In the genomic region with DNA sequence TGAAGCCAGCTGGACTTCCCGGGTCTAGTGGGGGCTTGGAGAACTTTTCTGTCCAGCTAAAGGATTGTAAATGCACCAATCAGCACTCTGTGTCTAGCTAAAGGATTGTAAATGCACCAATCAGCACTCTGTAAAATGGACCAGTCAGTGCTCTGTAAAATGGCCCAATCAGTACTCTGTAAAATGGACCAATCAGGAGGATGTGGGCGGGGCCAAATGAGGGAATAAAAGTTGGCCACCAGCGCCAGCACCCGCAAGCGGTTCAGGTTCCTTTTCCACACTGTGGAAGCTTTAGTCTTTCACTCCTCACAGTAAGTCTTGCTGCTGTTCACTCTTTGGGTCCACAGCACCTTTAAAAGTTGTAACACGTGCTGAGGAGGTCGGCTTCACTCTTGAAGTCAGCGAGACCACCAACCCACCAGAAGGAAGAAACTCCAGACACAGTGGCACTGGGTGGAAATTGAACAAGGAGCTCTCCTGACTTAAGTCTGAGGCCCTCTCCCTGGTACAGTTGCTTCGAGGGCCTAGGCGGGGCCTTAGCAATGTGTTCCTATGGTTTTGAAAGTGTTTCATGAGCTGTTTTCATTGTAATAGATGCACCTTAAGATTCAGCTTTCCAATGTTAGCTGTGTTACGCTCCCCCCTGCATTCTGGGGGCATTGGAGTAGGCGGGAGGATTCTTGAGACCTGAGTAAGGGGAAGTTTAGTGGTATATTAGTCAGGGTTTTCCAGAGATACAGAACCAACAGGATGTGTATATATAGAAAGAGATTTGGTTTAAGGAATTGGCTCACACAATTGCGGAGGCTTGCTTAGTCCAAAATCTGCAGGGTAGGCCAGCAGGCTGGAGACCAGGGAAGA, we compare ENCODE assay signal across 1 cellular context.
TF ChIP-seq lines count a peak whose summit lies in the region.

No MANE protein-coding gene starts in this region.

TF ChIP-seq in IMR-90, 13 proteins besides CTCF, POLR2A, EP300 and RAD21:
- TF ChIP-seq, protein P1, sequence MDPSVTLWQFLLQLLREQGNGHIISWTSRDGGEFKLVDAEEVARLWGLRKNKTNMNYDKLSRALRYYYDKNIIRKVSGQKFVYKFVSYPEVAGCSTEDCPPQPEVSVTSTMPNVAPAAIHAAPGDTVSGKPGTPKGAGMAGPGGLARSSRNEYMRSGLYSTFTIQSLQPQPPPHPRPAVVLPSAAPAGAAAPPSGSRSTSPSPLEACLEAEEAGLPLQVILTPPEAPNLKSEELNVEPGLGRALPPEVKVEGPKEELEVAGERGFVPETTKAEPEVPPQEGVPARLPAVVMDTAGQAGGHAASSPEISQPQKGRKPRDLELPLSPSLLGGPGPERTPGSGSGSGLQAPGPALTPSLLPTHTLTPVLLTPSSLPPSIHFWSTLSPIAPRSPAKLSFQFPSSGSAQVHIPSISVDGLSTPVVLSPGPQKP (IDR thresholded peaks at IDR 0.05; ENCODE audit: borderline replicate concordance, low read depth, low read length), result no peak
- TF ChIP-seq MAZ (IDR thresholded peaks at IDR 0.05; ENCODE audit: borderline replicate concordance, low read depth, low read length) (peak; percentile 78; the same call in 1 of the 2 replicates), RFX5 (IDR thresholded peaks at IDR 0.05; ENCODE audit: low read depth, low read length) (no peak), RCOR1 (IDR thresholded peaks at IDR 0.05; ENCODE audit: insufficient replicate concordance, low read length) (no peak), SMC3 (IDR thresholded peaks at IDR 0.05; ENCODE audit: low read depth, low read length) (peak; percentile 24; the same call in 1 of the 2 replicates), MAFK (IDR thresholded peaks at IDR 0.05; ENCODE audit: low read depth, low read length) (no peak), CEBPB (IDR thresholded peaks at IDR 0.05; ENCODE audit: low read depth, low read length) (peak; percentile 17; the same call in 1 of the 2 replicates), CHD1 (IDR thresholded peaks at IDR 0.05; ENCODE audit: low read depth, low read length) (no peak), BHLHE40 (IDR thresholded peaks at IDR 0.05; ENCODE audit: low read depth, low read length) (peak; percentile 71; the same call in 1 of the 2 replicates), USF2 (IDR thresholded peaks at IDR 0.05; ENCODE audit: low read depth, low read length) (no peak), FOS (IDR thresholded peaks at IDR 0.05; ENCODE audit: low read depth, low read length) (peak; percentile 74)
